ENCODE assay signal across 1 cellular context in the genomic region with DNA sequence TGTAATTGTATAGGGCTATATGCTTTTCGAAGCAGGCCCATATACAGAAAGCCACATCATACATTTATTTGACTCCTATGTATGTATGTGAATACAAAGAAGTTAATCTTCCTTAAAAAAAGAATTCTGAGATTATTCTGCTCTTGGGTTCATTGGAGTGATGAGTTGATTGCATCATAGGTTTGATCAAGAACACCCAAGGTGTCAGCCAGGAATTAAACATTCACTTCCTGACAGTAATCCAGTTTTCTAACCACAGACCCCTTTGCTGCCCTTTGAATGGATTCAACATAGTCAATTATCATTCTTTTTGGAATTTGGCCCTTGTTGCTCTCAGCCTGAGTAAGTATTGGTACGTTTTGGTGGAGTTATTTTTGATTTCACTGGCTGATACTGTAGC.
TF ChIP-seq lines count a peak whose summit lies in the region.

No MANE protein-coding gene starts in this region.

TF ChIP-seq in SK-N-SH, 30 proteins besides CTCF, POLR2A, EP300 and RAD21 (continued from another document):
- TF ChIP-seq, protein P1, sequence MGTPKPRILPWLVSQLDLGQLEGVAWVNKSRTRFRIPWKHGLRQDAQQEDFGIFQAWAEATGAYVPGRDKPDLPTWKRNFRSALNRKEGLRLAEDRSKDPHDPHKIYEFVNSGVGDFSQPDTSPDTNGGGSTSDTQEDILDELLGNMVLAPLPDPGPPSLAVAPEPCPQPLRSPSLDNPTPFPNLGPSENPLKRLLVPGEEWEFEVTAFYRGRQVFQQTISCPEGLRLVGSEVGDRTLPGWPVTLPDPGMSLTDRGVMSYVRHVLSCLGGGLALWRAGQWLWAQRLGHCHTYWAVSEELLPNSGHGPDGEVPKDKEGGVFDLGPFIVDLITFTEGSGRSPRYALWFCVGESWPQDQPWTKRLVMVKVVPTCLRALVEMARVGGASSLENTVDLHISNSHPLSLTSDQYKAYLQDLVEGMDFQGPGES (IDR thresholded peaks at IDR 0.05; ENCODE audit: low read depth, low read length) = no peak
- TF ChIP-seq REST (IDR thresholded peaks at IDR 0.05; ENCODE audit: low read depth, low read length) = no peak
- TF ChIP-seq MEF2A (IDR thresholded peaks at IDR 0.05; ENCODE audit: borderline replicate concordance, low read depth) = no peak
- TF ChIP-seq JUND (IDR thresholded peaks at IDR 0.05) = no peak
- no peak for TF ChIP-seq TAF1 (IDR thresholded peaks at IDR 0.05; ENCODE audit: borderline replicate concordance, low read depth, low read length)
TF ChIP-seq in SK-N-SH: peak in this region for 0.
